In the genomic region with DNA sequence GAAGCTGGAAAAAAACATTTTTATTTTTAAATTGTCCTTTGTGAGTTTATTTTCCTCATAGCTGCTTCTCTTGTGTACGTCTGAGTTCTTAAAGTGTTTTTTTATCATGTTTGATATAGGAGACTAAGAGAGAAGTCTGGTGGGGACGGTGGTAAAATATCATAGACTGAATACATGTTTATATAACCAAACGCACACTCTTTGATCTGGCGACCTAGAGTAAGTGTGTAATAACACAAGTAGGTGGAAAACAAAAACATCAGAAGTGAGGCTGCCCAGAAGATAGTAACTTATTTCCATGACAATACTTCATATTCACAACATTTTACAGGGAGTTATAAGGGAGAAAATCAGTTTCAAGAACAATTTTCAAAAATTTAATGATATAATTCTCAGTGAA, we compare ENCODE assay signal across 22 cellular contexts.
"Had no signal": no experiment of that assay in that cellular context is flagged by ENCODE, and none has a peak within 500 bp of the region (broad histone marks: within the 10 kb centered on the region; RNA-seq: fewer than 3 reads in every experiment).

No MANE protein-coding gene starts in this region.

- ATAC-seq: activated CD8-positive, alpha-beta T cell treated with anti-CD3 and anti-CD28 coated beads for 36 hours; esophagus mucosa; foreskin keratinocyte; left ventricle myocardium superior; stimulated activated naive CD8-positive, alpha-beta T cell treated with anti-CD3 and anti-CD28 coated beads, Interleukin-15, amount 100 ng/mL, for 72 hours; T-helper 17 cell had no signal

- H3K4me3 Mint-ChIP-seq: activated CD8-positive, alpha-beta T cell treated with anti-CD3 and anti-CD28 coated beads for 36 hours; activated naive CD8-positive, alpha-beta T cell; memory B cell; nephron progenitor cell; stimulated activated naive CD8-positive, alpha-beta T cell treated with anti-CD3 and anti-CD28 coated beads, Interleukin-15, amount 100 ng/mL, for 72 hours; T-helper 17 cell had no signal

- H3K27ac ChIP-seq: breast epithelium, foreskin keratinocyte, sigmoid colon had no signal

- H3K4me1 Mint-ChIP-seq: memory B cell; stimulated activated naive CD8-positive, alpha-beta T cell treated with anti-CD3 and anti-CD28 coated beads, Interleukin-15, amount 100 ng/mL, for 72 hours; T-helper 17 cell had no signal

- H3K36me3 ChIP-seq: breast epithelium, sigmoid colon had no signal

- H3K9me3 ChIP-seq: breast epithelium, sigmoid colon had no signal

- FAIRE-seq: colon had no signal

- H3K27me3 ChIP-seq: breast epithelium, foreskin keratinocyte, sigmoid colon had no signal

- H3K4me1 ChIP-seq: breast epithelium, foreskin keratinocyte had no signal

- H3K27me3 Mint-ChIP-seq: activated CD8-positive, alpha-beta T cell treated with anti-CD3 and anti-CD28 coated beads for 36 hours; memory B cell; stimulated activated naive CD8-positive, alpha-beta T cell treated with anti-CD3 and anti-CD28 coated beads, Interleukin-15, amount 100 ng/mL, for 72 hours; T-helper 17 cell had no signal

- H3K27ac Mint-ChIP-seq: activated CD8-positive, alpha-beta T cell treated with anti-CD3 and anti-CD28 coated beads for 36 hours; activated naive CD8-positive, alpha-beta T cell; memory B cell; nephron progenitor cell; stimulated activated naive CD8-positive, alpha-beta T cell treated with anti-CD3 and anti-CD28 coated beads, Interleukin-15, amount 100 ng/mL, for 72 hours; T-helper 17 cell had no signal

- H3K4me3 ChIP-seq: breast epithelium, sigmoid colon had no signal

- DNase-seq: activated CD4-positive, alpha-beta T cell treated with anti-CD3 and anti-CD28 coated beads for 4 hours; activated CD8-positive, alpha-beta memory T cell treated with anti-CD3 and anti-CD28 coated beads, Interleukin-2, amount 50 U/mL, for 4 hours; activated CD8-positive, alpha-beta T cell treated with anti-CD3 and anti-CD28 coated beads for 36 hours; activated effector memory CD4-positive, alpha-beta T cell treated with anti-CD3 and anti-CD28 coated beads, Interleukin-2, amount 50 U/mL, for 16 hours; activated T-cell treated with anti-CD3 and anti-CD28 coated beads, Interleukin-2, amount 50 U/mL, for 48 hours; amniotic stem cell; foreskin keratinocyte; glutamatergic neuron; hypothalamus; kidney glomerular epithelial cell; left ventricle myocardium superior; nephron progenitor cell; occipital lobe; sigmoid colon; stimulated activated CD4-positive, alpha-beta T cell treated with anti-CD3 and anti-CD28 coated beads, Interleukin-1b, Interleukin-23, amount 100 ng/mL, for 48 hours; stimulated activated naive CD8-positive, alpha-beta T cell treated with anti-CD3 and anti-CD28 coated beads, Interleukin-15, amount 100 ng/mL, for 72 hours; T-helper 17 cell had no signal

- H3K36me3 Mint-ChIP-seq: activated naive CD8-positive, alpha-beta T cell; memory B cell had no signal
